ENCODE assay signal across 9 cellular contexts in the genomic region with DNA sequence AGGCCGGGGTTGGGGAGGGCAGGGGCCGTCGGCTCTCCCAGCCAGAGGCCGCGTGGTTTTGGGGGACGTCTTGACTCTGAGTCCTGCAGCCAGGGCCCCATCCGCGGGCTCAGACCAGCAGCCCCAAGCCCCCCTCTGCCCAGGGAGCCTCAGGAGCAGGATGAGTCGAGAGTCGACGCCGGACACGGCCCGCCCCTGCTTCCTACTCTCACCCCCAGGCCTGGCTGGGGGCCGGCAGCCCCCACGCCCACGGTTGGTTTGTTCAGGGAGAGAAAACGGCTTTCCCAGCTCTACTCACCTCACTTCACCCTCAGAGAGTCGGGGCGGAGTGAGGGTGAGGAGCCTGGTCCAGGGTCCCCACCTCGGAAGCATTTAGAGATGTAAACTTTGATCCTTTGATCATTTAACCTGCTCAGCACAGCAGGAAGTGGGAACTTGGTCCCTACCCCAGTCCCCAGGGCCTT. TPM values are rescaled to one million over a fixed set of nuclear protein-coding genes. Genes with fewer than 3 reads are reported as not detected.
A peak's percentile ranks its signal among the peaks of the same experiment; 100 is the strongest.
DNase-seq lines count a peak whose midpoint lies in the region; ATAC-seq and TF ChIP-seq lines count a peak whose summit lies in the region.
"Had no signal": no experiment of that assay in that cellular context is flagged by ENCODE, and none has a peak within 500 bp of the region (broad histone marks: within the 10 kb centered on the region; RNA-seq: fewer than 3 reads in every experiment).

No MANE protein-coding gene starts in this region.

- intact Hi-C loops in CD4-positive, alpha-beta memory T cell (cut with micrococcal nuclease): no loop called here

- DNase-seq in CD4-positive, alpha-beta memory T cell: no peak
- no peak for DNase-seq in endothelial cell (ENCODE audit: low spot score)
- DNase-seq in osteocyte (ENCODE audit: extremely low spot score, unreplicated experiment): no peak
- no peak for DNase-seq in globus pallidus (ENCODE audit: low spot score)
- no peak for DNase-seq in kidney glomerular epithelial cell (lab: John Stamatoyannopoulos, UW)
- no peak for DNase-seq in GM19240 (ENCODE audit: insufficient read length, low spot score)
- DNase-seq in foreskin keratinocyte: no peak

- no peak for ATAC-seq in foreskin keratinocyte

- no peak overlapping the region for H3K9ac ChIP-seq in KMS-11

- no peak overlapping the region for H3K27ac ChIP-seq in CD4-positive, alpha-beta memory T cell (ENCODE audit: low read depth, low read length)
- H3K27ac ChIP-seq in KMS-11 (no peak overlapping the region), foreskin keratinocyte (no peak overlapping the region)

- peaks cover 7% of the 10 kb centered on the region for H3K4me1 ChIP-seq in CD4-positive, alpha-beta memory T cell (ENCODE audit: insufficient read depth, low read length)
- H3K4me1 ChIP-seq in KMS-11 (ENCODE audit: low read depth, poor library complexity, severe bottlenecking) (no peaks in the 10 kb centered on the region), foreskin keratinocyte (no peaks in the 10 kb centered on the region)

- H3K27me3 Mint-ChIP-seq in CD4-positive, alpha-beta memory T cell: peaks cover 13% of the 10 kb centered on the region in 2 donors
- H3K27me3 Mint-ChIP-seq in endothelial cell (ENCODE audit: unreplicated experiment) (peaks cover 22% of the 10 kb centered on the region), osteocyte (ENCODE audit: unreplicated experiment) (peaks cover 7% of the 10 kb centered on the region)

- H3K4me1 Mint-ChIP-seq in CD4-positive, alpha-beta memory T cell: peaks cover 2 to 14% (median 7%) of the 10 kb centered on the region in 4 donors
- H3K4me1 Mint-ChIP-seq in endothelial cell (ENCODE audit: unreplicated experiment): peaks cover 9% of the 10 kb centered on the region
- peaks cover 4% of the 10 kb centered on the region for H3K4me1 Mint-ChIP-seq in osteocyte (ENCODE audit: unreplicated experiment)

- no peaks in the 10 kb centered on the region for H3K36me3 ChIP-seq in CD4-positive, alpha-beta memory T cell (ENCODE audit: insufficient read depth, low read length)
- no peaks in the 10 kb centered on the region for H3K36me3 ChIP-seq in KMS-11 (ENCODE audit: insufficient read depth)

- no peaks in the 10 kb centered on the region for H3K9me3 ChIP-seq in CD4-positive, alpha-beta memory T cell (ENCODE audit: control insufficient read depth in 1 of 2, low read length in 2 of 2)

- H4K20me1 ChIP-seq in KMS-11 (ENCODE audit: insufficient read depth): no peaks in the 10 kb centered on the region

- no peak overlapping the region for H3K27ac Mint-ChIP-seq in CD4-positive, alpha-beta memory T cell
- H3K27ac Mint-ChIP-seq in endothelial cell (ENCODE audit: unreplicated experiment) (no peak overlapping the region), osteocyte (ENCODE audit: unreplicated experiment) (no peak overlapping the region)
- H3K27ac Mint-ChIP-seq: stimulated activated naive CD8-positive, alpha-beta T cell treated with anti-CD3 and anti-CD28 coated beads, Interleukin-15, Interleukin-2, amounts not matched to agents 100 ng/mL and 50 ng/mL, for 24 hours had no signal

- no peak overlapping the region for H3K4me2 ChIP-seq in KMS-11

- CTCF ChIA-PET in CD4-positive, alpha-beta memory T cell (lab: Charles Lee; ENCODE audit: partially characterized antibody): no interaction called here

- peaks cover 0 to 2% (median 0%) of the 10 kb centered on the region in 8 donors for H3K9me3 Mint-ChIP-seq in CD4-positive, alpha-beta memory T cell
- no peaks in the 10 kb centered on the region for H3K9me3 Mint-ChIP-seq in endothelial cell (ENCODE audit: unreplicated experiment)
- H3K9me3 Mint-ChIP-seq in osteocyte (ENCODE audit: unreplicated experiment): no peaks in the 10 kb centered on the region
- H3K9me3 Mint-ChIP-seq: stimulated activated naive CD8-positive, alpha-beta T cell treated with anti-CD3 and anti-CD28 coated beads, Interleukin-15, Interleukin-2, amounts not matched to agents 100 ng/mL and 50 ng/mL, for 24 hours had no signal

- H3K79me2 ChIP-seq in KMS-11 (ENCODE audit: insufficient read depth, low read depth): no peaks in the 10 kb centered on the region

- H3K36me3 Mint-ChIP-seq in CD4-positive, alpha-beta memory T cell: no peaks in the 10 kb centered on the region
- H3K36me3 Mint-ChIP-seq in endothelial cell (ENCODE audit: low read depth, unreplicated experiment): peaks cover 8% of the 10 kb centered on the region
- H3K36me3 Mint-ChIP-seq in osteocyte (ENCODE audit: unreplicated experiment): no peaks in the 10 kb centered on the region

- peak overlapping the region in 1 of 2 donors; percentile 28 for H3K4me3 ChIP-seq in CD4-positive, alpha-beta memory T cell (ENCODE audit: low read length in 2 of 2)
- no peak overlapping the region for H3K4me3 ChIP-seq in KMS-11 (IDR thresholded peaks at IDR 0.05; ENCODE audit: insufficient read depth, low read depth, low read length)

- H3K4me3 Mint-ChIP-seq in CD4-positive, alpha-beta memory T cell: peak overlapping the region in 5 of 8 donors; percentile 22 to 67 (median 47)
- H3K4me3 Mint-ChIP-seq in endothelial cell (ENCODE audit: unreplicated experiment): peak overlapping the region; percentile 56
- peak overlapping the region; percentile 38 for H3K4me3 Mint-ChIP-seq in osteocyte (ENCODE audit: unreplicated experiment)

- peak overlapping the region; percentile 64; the same call in 1 of the 2 replicates for H2AFZ ChIP-seq in KMS-11 (ENCODE audit: low read depth)

- POLR2A ChIA-PET in CD4-positive, alpha-beta memory T cell (lab: Charles Lee; ENCODE audit: partially characterized antibody): no interaction called here

- TF ChIP-seq CTCF in KMS-11 (conservative IDR thresholded peaks at IDR 0.05; ENCODE audit: low read depth, low read length): no peak
- no peak for TF ChIP-seq CTCF in endothelial cell (IDR thresholded peaks at IDR 0.05; ENCODE audit: unreplicated experiment)
- no peak for TF ChIP-seq CTCF in osteocyte (IDR thresholded peaks at IDR 0.05)
- no peak for TF ChIP-seq CTCF in foreskin keratinocyte (conservative IDR thresholded peaks at IDR 0.05)

- peaks cover 4% of the 10 kb centered on the region for H3K27me3 ChIP-seq in CD4-positive, alpha-beta memory T cell (ENCODE audit: insufficient read depth, low read length)
- H3K27me3 ChIP-seq in KMS-11 (ENCODE audit: insufficient read depth, low read depth) (no peaks in the 10 kb centered on the region), foreskin keratinocyte (peaks cover 24% of the 10 kb centered on the region)

RNA-seq across cellular contexts. Expression of a gene that starts 6.9 kb away (rescaled TPM):
- total RNA-seq in CD4-positive, alpha-beta memory T cell: 1 to 10 TPM; 1.4 to 1.5 TPM
- under 1 TPM in 1 of 2 donors, not detected in 1; 0.14 TPM for polyA plus RNA-seq in CD4-positive, alpha-beta memory T cell
- total RNA-seq in endothelial cell (ENCODE audit: unreplicated experiment) (5.6 TPM), osteocyte (1.9 and 2.1 TPM in 2 replicates), foreskin keratinocyte (0.18 and 0.65 TPM in 2 replicates)
- 0.63 and 0.89 TPM in 2 replicates for polyA plus RNA-seq in foreskin keratinocyte
